20 cellular contexts compared by ENCODE assay signal in genomic region chr7:51706851-51707250, GRCh38.
"Had no signal": no experiment of that assay in that cellular context is flagged by ENCODE, and none has a peak within 500 bp of the region (broad histone marks: within the 10 kb centered on the region; RNA-seq: fewer than 3 reads in every experiment).

No MANE protein-coding gene starts in this region.

- DNase-seq: activated CD4-positive, alpha-beta memory T cell treated with anti-CD3 and anti-CD28 coated beads for 36 hours; activated CD4-positive, alpha-beta T cell treated with anti-CD3 and anti-CD28 coated beads, Interleukin-2, amount 10 ng/mL, durations not matched to agents 24 days and 14 days; activated CD4-positive, CD25-positive, alpha-beta regulatory T cell treated with anti-CD3 and anti-CD28 coated beads, Interleukin-2, amount 50 U/mL, for 72 hours; activated CD8-positive, alpha-beta memory T cell treated with anti-CD3 and anti-CD28 coated beads, Interleukin-2, amount 50 U/mL, for 4 hours; activated gamma-delta T cell treated with Interleukin-2 at 50 U/mL for 16 hours; activated naive CD4-positive, alpha-beta T cell treated with anti-CD3 and anti-CD28 coated beads, Interleukin-2, amount 50 U/mL, for 16 hours; activated T-cell treated with anti-CD3 and anti-CD28 coated beads, Interleukin-2, amount 50 U/mL, for 24 hours; amniotic stem cell; brain microvascular endothelial cell; dermis blood vessel endothelial cell; effector memory CD4-positive, alpha-beta T cell; left ventricle myocardium inferior; mesendoderm; natural killer cell; occipital lobe; psoas muscle; stimulated activated CD4-positive, alpha-beta T cell treated with anti-CD3 and anti-CD28 coated beads, Interleukin-1b, Interleukin-23, amount 100 ng/mL, for 48 hours; stimulated activated naive B cell treated with anti-CD40 and anti-IgM and Interleukin-4, amounts not matched to agents 10 μg/mL and 1 μg/mL and 100 μg/mL, for 72 hours; transverse colon had no signal

- H3K36me3 Mint-ChIP-seq: activated CD4-positive, alpha-beta memory T cell treated with anti-CD3 and anti-CD28 coated beads for 36 hours; natural killer cell; neural progenitor cell; stimulated activated naive B cell treated with anti-CD40 and anti-IgM and Interleukin-4, amounts not matched to agents 10 μg/mL and 1 μg/mL and 100 μg/mL, for 72 hours had no signal

- H3K4me3 Mint-ChIP-seq: activated CD4-positive, alpha-beta memory T cell treated with anti-CD3 and anti-CD28 coated beads for 36 hours; activated CD4-positive, alpha-beta T cell treated with anti-CD3 and anti-CD28 coated beads, Interleukin-2, amount 10 ng/mL, durations not matched to agents 24 days and 14 days; activated T-cell treated with anti-CD3 and anti-CD28 coated beads, Interleukin-2, amount 50 U/mL, for 24 hours; natural killer cell; neural progenitor cell; stimulated activated naive B cell treated with anti-CD40 and anti-IgM and Interleukin-4, amounts not matched to agents 10 μg/mL and 1 μg/mL and 100 μg/mL, for 72 hours had no signal

- H3K4me1 Mint-ChIP-seq: activated CD4-positive, alpha-beta T cell treated with anti-CD3 and anti-CD28 coated beads, Interleukin-2, amount 10 ng/mL, durations not matched to agents 24 days and 14 days; natural killer cell; stimulated activated naive B cell treated with anti-CD40 and anti-IgM and Interleukin-4, amounts not matched to agents 10 μg/mL and 1 μg/mL and 100 μg/mL, for 72 hours had no signal

- H3K27me3 Mint-ChIP-seq: activated CD4-positive, alpha-beta memory T cell treated with anti-CD3 and anti-CD28 coated beads for 36 hours; activated CD4-positive, alpha-beta T cell treated with anti-CD3 and anti-CD28 coated beads, Interleukin-2, amount 10 ng/mL, durations not matched to agents 24 days and 14 days; activated T-cell treated with anti-CD3 and anti-CD28 coated beads, Interleukin-2, amount 50 U/mL, for 24 hours; stimulated activated naive B cell treated with anti-CD40 and anti-IgM and Interleukin-4, amounts not matched to agents 10 μg/mL and 1 μg/mL and 100 μg/mL, for 72 hours had no signal

- H3K9me3 Mint-ChIP-seq: activated CD4-positive, alpha-beta T cell treated with anti-CD3 and anti-CD28 coated beads, Interleukin-2, amount 10 ng/mL, durations not matched to agents 24 days and 14 days had no signal

- H3K27ac Mint-ChIP-seq: activated CD4-positive, alpha-beta memory T cell treated with anti-CD3 and anti-CD28 coated beads for 36 hours; activated CD4-positive, alpha-beta T cell treated with anti-CD3 and anti-CD28 coated beads, Interleukin-2, amount 10 ng/mL, durations not matched to agents 24 days and 14 days; activated T-cell treated with anti-CD3 and anti-CD28 coated beads, Interleukin-2, amount 50 U/mL, for 24 hours; natural killer cell; neural progenitor cell; stimulated activated naive B cell treated with anti-CD40 and anti-IgM and Interleukin-4, amounts not matched to agents 10 μg/mL and 1 μg/mL and 100 μg/mL, for 72 hours had no signal
